Comparison of ENCODE assay signal across 39 cellular contexts in genomic region chrX:32642283-32642682, GRCh38.
"Had no signal": no experiment of that assay in that cellular context is flagged by ENCODE, and none has a peak within 500 bp of the region (broad histone marks: within the 10 kb centered on the region; RNA-seq: fewer than 3 reads in every experiment).

No MANE protein-coding gene starts in this region.

- H3K4me1 ChIP-seq: adrenal gland, ascending aorta, body of pancreas, breast epithelium had no signal

- H3K36me3 ChIP-seq: adrenal gland, ascending aorta, brain microvascular endothelial cell, breast epithelium, cardiac muscle cell had no signal

- H3K9me3 Mint-ChIP-seq: activated naive CD4-positive, alpha-beta T cell treated with anti-CD3 and anti-CD28 coated beads for 36 hours; activated naive CD4-positive, alpha-beta T cell treated with anti-CD3 and anti-CD28 coated beads, Interleukin-2, amount 10 ng/mL, durations not matched to agents 7 days and 5 days; activated naive CD4-positive, alpha-beta T cell treated with anti-CD3 and anti-CD28 coated beads, Interleukin-2, amount 50 U/mL, for 24 hours; activated naive CD8-positive, alpha-beta T cell treated with anti-CD3 and anti-CD28 coated beads for 36 hours; activated naive CD8-positive, alpha-beta T cell treated with anti-CD3 and anti-CD28 coated beads, Interleukin-2, amount 10 ng/mL, durations not matched to agents 7 days and 5 days; activated naive CD8-positive, alpha-beta T cell treated with anti-CD3 and anti-CD28 coated beads, Interleukin-2, amount 50 U/mL, for 24 hours; activated T-cell treated with anti-CD3 and anti-CD28 coated beads, Interleukin-2, amount 50 U/mL, for 24 hours; activated T-cell treated with anti-CD3 and anti-CD28 coated beads, Interleukin-2, amount 50 U/mL, for 72 hours; activated T-helper 1 cell treated with anti-CD3 and anti-CD28 coated beads, Interleukin-12 subunit alpha, Interleukin-12 subunit beta, Interleukin-2, Interleukin-4 antibody, amounts not matched to agents 30 ng/mL and 10 ng/mL and 1 ng/mL, durations not matched to agents 14 hours and 24 hours and 36 hours; activated T-helper 17 cell treated with anti-CD3 and anti-CD28 coated beads, Interleukin-2, amount 50 U/mL, for 72 hours; activated T-helper 2 cell treated with anti-CD3 and anti-CD28 coated beads, Interferon-gamma antibody, Interleukin-2, Interleukin-4, amounts not matched to agents 10 μg/mL and 5 μg/mL and 100 μg/mL, durations not matched to agents 14 hours and 24 hours and 36 hours; brain; central memory CD8-positive, alpha-beta T cell had no signal

- H3K9me3 ChIP-seq: adrenal gland, ascending aorta, body of pancreas, breast epithelium had no signal

- H3K36me3 Mint-ChIP-seq: activated naive CD4-positive, alpha-beta T cell treated with anti-CD3 and anti-CD28 coated beads, Interleukin-2, amount 10 ng/mL, durations not matched to agents 7 days and 5 days; activated naive CD4-positive, alpha-beta T cell treated with anti-CD3 and anti-CD28 coated beads, Interleukin-2, amount 50 U/mL, for 24 hours; activated naive CD4-positive, alpha-beta T cell treated with anti-CD3 and anti-CD28 coated beads, Interleukin-2, amount 50 U/mL, for 72 hours; activated naive CD8-positive, alpha-beta T cell; activated naive CD8-positive, alpha-beta T cell treated with anti-CD3 and anti-CD28 coated beads for 36 hours; activated naive CD8-positive, alpha-beta T cell treated with anti-CD3 and anti-CD28 coated beads, Interleukin-2, amount 10 ng/mL, durations not matched to agents 7 days and 5 days; brain had no signal

- H3K27ac Mint-ChIP-seq: activated naive CD4-positive, alpha-beta T cell treated with anti-CD3 and anti-CD28 coated beads for 36 hours; activated naive CD4-positive, alpha-beta T cell treated with anti-CD3 and anti-CD28 coated beads, Interleukin-2, amount 10 ng/mL, durations not matched to agents 7 days and 5 days; activated naive CD4-positive, alpha-beta T cell treated with anti-CD3 and anti-CD28 coated beads, Interleukin-2, amount 50 U/mL, for 24 hours; activated naive CD4-positive, alpha-beta T cell treated with anti-CD3 and anti-CD28 coated beads, Interleukin-2, amount 50 U/mL, for 72 hours; activated naive CD8-positive, alpha-beta T cell; activated naive CD8-positive, alpha-beta T cell treated with anti-CD3 and anti-CD28 coated beads for 36 hours; activated naive CD8-positive, alpha-beta T cell treated with anti-CD3 and anti-CD28 coated beads, Interleukin-2, amount 10 ng/mL, durations not matched to agents 7 days and 5 days; activated naive CD8-positive, alpha-beta T cell treated with anti-CD3 and anti-CD28 coated beads, Interleukin-2, amount 50 U/mL, for 24 hours; activated T-cell treated with anti-CD3 and anti-CD28 coated beads, Interleukin-2, amount 50 U/mL, for 24 hours; activated T-cell treated with anti-CD3 and anti-CD28 coated beads, Interleukin-2, amount 50 U/mL, for 72 hours; activated T-helper 1 cell treated with anti-CD3 and anti-CD28 coated beads, Interleukin-12 subunit alpha, Interleukin-12 subunit beta, Interleukin-2, Interleukin-4 antibody, amounts not matched to agents 30 ng/mL and 10 ng/mL and 1 ng/mL, durations not matched to agents 14 hours and 24 hours and 36 hours; activated T-helper 17 cell treated with anti-CD3 and anti-CD28 coated beads, Interleukin-2, amount 50 U/mL, for 72 hours; activated T-helper 2 cell treated with anti-CD3 and anti-CD28 coated beads, Interferon-gamma antibody, Interleukin-2, Interleukin-4, amounts not matched to agents 10 μg/mL and 5 μg/mL and 100 μg/mL, durations not matched to agents 14 hours and 24 hours and 36 hours; brain had no signal

- H3K27ac ChIP-seq: adrenal gland, ascending aorta, body of pancreas, brain microvascular endothelial cell, breast epithelium, cardiac muscle cell had no signal

- DNase-seq: activated effector memory CD4-positive, alpha-beta T cell treated with anti-CD3 and anti-CD28 coated beads, Interleukin-2, amount 50 U/mL, for 16 hours; activated effector memory CD4-positive, alpha-beta T cell treated with Interleukin-2 at 50 U/mL for 16 hours; activated gamma-delta T cell; activated gamma-delta T cell treated with Interleukin-2 at 50 U/mL for 16 hours; activated naive CD4-positive, alpha-beta T cell; activated naive CD4-positive, alpha-beta T cell treated with anti-CD3 and anti-CD28 coated beads for 36 hours; activated naive CD4-positive, alpha-beta T cell treated with anti-CD3 and anti-CD28 coated beads, Interleukin-2, amount 10 ng/mL, durations not matched to agents 7 days and 5 days; activated naive CD4-positive, alpha-beta T cell treated with anti-CD3 and anti-CD28 coated beads, Interleukin-2, amount 50 U/mL, for 16 hours; activated naive CD4-positive, alpha-beta T cell treated with Interleukin-2 at 50 U/mL for 16 hours; activated naive CD8-positive, alpha-beta T cell treated with anti-CD3 and anti-CD28 coated beads for 36 hours; activated naive CD8-positive, alpha-beta T cell treated with anti-CD3 and anti-CD28 coated beads, Interleukin-2, amount 10 ng/mL, durations not matched to agents 7 days and 5 days; activated naive CD8-positive, alpha-beta T cell treated with anti-CD3 and anti-CD28 coated beads, Interleukin-2, amount 50 U/mL, for 24 hours; activated T-cell treated with anti-CD3 and anti-CD28 coated beads, Interleukin-2, amount 50 U/mL, for 1 hour; activated T-cell treated with anti-CD3 and anti-CD28 coated beads, Interleukin-2, amount 50 U/mL, for 24 hours; activated T-cell treated with anti-CD3 and anti-CD28 coated beads, Interleukin-2, amount 50 U/mL, for 4 hours; activated T-cell treated with anti-CD3 and anti-CD28 coated beads, Interleukin-2, amount 50 U/mL, for 48 hours; activated T-cell treated with anti-CD3 and anti-CD28 coated beads, Interleukin-2, amount 50 U/mL, for 72 hours; adrenal gland; amniotic stem cell; amygdala; anterior cingulate cortex; aorta; body of pancreas; brain microvascular endothelial cell; caudate nucleus; central memory CD4-positive, alpha-beta T cell; cerebellar nuclear complex had no signal

- H3K27me3 Mint-ChIP-seq: activated naive CD4-positive, alpha-beta T cell treated with anti-CD3 and anti-CD28 coated beads, Interleukin-2, amount 10 ng/mL, durations not matched to agents 7 days and 5 days; activated naive CD4-positive, alpha-beta T cell treated with anti-CD3 and anti-CD28 coated beads, Interleukin-2, amount 50 U/mL, for 24 hours; activated naive CD8-positive, alpha-beta T cell; activated naive CD8-positive, alpha-beta T cell treated with anti-CD3 and anti-CD28 coated beads for 36 hours; activated naive CD8-positive, alpha-beta T cell treated with anti-CD3 and anti-CD28 coated beads, Interleukin-2, amount 10 ng/mL, durations not matched to agents 7 days and 5 days; activated naive CD8-positive, alpha-beta T cell treated with anti-CD3 and anti-CD28 coated beads, Interleukin-2, amount 50 U/mL, for 24 hours; activated T-cell treated with anti-CD3 and anti-CD28 coated beads, Interleukin-2, amount 50 U/mL, for 24 hours; activated T-helper 17 cell treated with anti-CD3 and anti-CD28 coated beads, Interleukin-2, amount 50 U/mL, for 72 hours; brain; central memory CD8-positive, alpha-beta T cell had no signal

- H3K4me1 Mint-ChIP-seq: activated naive CD4-positive, alpha-beta T cell treated with anti-CD3 and anti-CD28 coated beads, Interleukin-2, amount 10 ng/mL, durations not matched to agents 7 days and 5 days; activated naive CD4-positive, alpha-beta T cell treated with anti-CD3 and anti-CD28 coated beads, Interleukin-2, amount 50 U/mL, for 24 hours; activated naive CD8-positive, alpha-beta T cell treated with anti-CD3 and anti-CD28 coated beads for 36 hours; activated naive CD8-positive, alpha-beta T cell treated with anti-CD3 and anti-CD28 coated beads, Interleukin-2, amount 10 ng/mL, durations not matched to agents 7 days and 5 days; activated naive CD8-positive, alpha-beta T cell treated with anti-CD3 and anti-CD28 coated beads, Interleukin-2, amount 50 U/mL, for 24 hours; activated T-helper 17 cell treated with anti-CD3 and anti-CD28 coated beads, Interleukin-2, amount 50 U/mL, for 72 hours; brain; central memory CD8-positive, alpha-beta T cell had no signal

- FAIRE-seq: bronchial epithelial cell had no signal

- H3K4me3 Mint-ChIP-seq: activated naive CD4-positive, alpha-beta T cell treated with anti-CD3 and anti-CD28 coated beads for 36 hours; activated naive CD4-positive, alpha-beta T cell treated with anti-CD3 and anti-CD28 coated beads, Interleukin-2, amount 10 ng/mL, durations not matched to agents 7 days and 5 days; activated naive CD4-positive, alpha-beta T cell treated with anti-CD3 and anti-CD28 coated beads, Interleukin-2, amount 50 U/mL, for 24 hours; activated naive CD8-positive, alpha-beta T cell; activated naive CD8-positive, alpha-beta T cell treated with anti-CD3 and anti-CD28 coated beads for 36 hours; activated naive CD8-positive, alpha-beta T cell treated with anti-CD3 and anti-CD28 coated beads, Interleukin-2, amount 10 ng/mL, durations not matched to agents 7 days and 5 days; activated naive CD8-positive, alpha-beta T cell treated with anti-CD3 and anti-CD28 coated beads, Interleukin-2, amount 50 U/mL, for 24 hours; activated T-cell treated with anti-CD3 and anti-CD28 coated beads, Interleukin-2, amount 50 U/mL, for 24 hours; activated T-cell treated with anti-CD3 and anti-CD28 coated beads, Interleukin-2, amount 50 U/mL, for 4 hours; activated T-cell treated with anti-CD3 and anti-CD28 coated beads, Interleukin-2, amount 50 U/mL, for 72 hours; activated T-helper 1 cell treated with anti-CD3 and anti-CD28 coated beads, Interleukin-12 subunit alpha, Interleukin-12 subunit beta, Interleukin-2, Interleukin-4 antibody, amounts not matched to agents 30 ng/mL and 10 ng/mL and 1 ng/mL, durations not matched to agents 14 hours and 24 hours and 36 hours; activated T-helper 17 cell treated with anti-CD3 and anti-CD28 coated beads, Interleukin-2, amount 50 U/mL, for 72 hours; brain; central memory CD8-positive, alpha-beta T cell had no signal

- H3K27me3 ChIP-seq: adrenal gland, ascending aorta, body of pancreas, brain microvascular endothelial cell, cardiac muscle cell had no signal

- H3K4me3 ChIP-seq: adrenal gland, ascending aorta, body of pancreas, breast epithelium, cardiac muscle cell had no signal
